23 cellular contexts compared by ENCODE assay signal in the genomic region with DNA sequence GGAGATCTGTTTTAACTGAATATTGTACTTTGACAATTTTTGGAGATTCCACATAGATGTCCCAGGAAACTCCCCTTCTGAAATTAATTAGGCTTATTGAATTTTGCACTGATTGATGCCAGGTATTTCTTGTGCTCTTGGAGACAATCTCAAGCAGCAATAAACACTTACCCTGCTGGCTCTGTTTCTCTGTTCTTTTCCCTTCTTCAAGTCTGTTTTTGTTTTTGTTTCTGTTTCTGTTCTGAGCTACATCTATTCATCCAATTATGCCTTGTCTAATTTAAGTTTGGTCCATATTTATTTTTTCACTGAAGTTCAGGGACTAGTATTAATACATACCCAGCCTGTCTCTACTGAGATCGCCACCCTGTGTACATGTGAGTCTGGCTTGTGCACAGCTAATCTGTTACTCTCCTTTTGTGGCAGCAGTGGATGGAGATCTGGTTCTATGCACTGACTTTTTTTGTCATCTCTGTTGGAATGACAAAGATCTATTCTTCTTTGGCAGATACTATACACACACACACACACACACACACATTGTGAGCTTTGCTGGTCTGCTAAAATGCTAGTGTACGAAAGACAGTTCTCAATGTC. TPM values are rescaled to one million over a fixed set of nuclear protein-coding genes. Genes with fewer than 3 reads are reported as not detected.
DNase-seq lines count a peak whose midpoint lies in the region; ATAC-seq, FAIRE-seq and TF ChIP-seq lines count a peak whose summit lies in the region.
"Had no signal": no experiment of that assay in that cellular context is flagged by ENCODE, and none has a peak within 500 bp of the region (broad histone marks: within the 10 kb centered on the region; RNA-seq: fewer than 3 reads in every experiment).

No MANE protein-coding gene starts in this region.

- peaks cover 17% of the 10 kb centered on the region for H3K9me3 Mint-ChIP-seq in activated CD4-positive, alpha-beta memory T cell treated with anti-CD3 and anti-CD28 coated beads for 36 hours

- 73% methylated on average over 2 of the region's 2 CpGs for WGBS in prostate gland

- H3K36me3 ChIP-seq in OCI-LY7 (ENCODE audit: insufficient read depth, low read length) (no peaks in the 10 kb centered on the region; the same call in 1 of the 2 replicates), prostate gland (no peaks in the 10 kb centered on the region)
- H3K36me3 ChIP-seq: BLaER1 treated with 17β-estradiol and CSF1 and Interleukin-3, amounts not matched to agents 10 nM and 100 nM; pancreas; spleen; stomach; WERI-Rb-1 had no signal

- no peak for TF ChIP-seq CTCF in OCI-LY7 (conservative IDR thresholded peaks at IDR 0.05; ENCODE audit: low read length)
- no peak for TF ChIP-seq CTCF in prostate gland (IDR thresholded peaks at IDR 0.05)

- POLR2A ChIA-PET in OCI-LY7 (lab: Charles Lee): interaction anchor here (0.7 to 1.4 kb wide), 5 partner anchors 9 to 43 kb away, joined by 3 to 6 read pairs (median 3); no protein-coding TSS in a partner anchor
- POLR2A ChIA-PET in activated CD4-positive, alpha-beta memory T cell treated with anti-CD3 and anti-CD28 coated beads for 36 hours (lab: Charles Lee): no interaction called here

- H3K4me1 ChIP-seq in OCI-LY7 (ENCODE audit: insufficient read depth, low read length, poor library complexity, severe bottlenecking): no peaks in the 10 kb centered on the region
- no peaks in the 10 kb centered on the region for H3K4me1 ChIP-seq in prostate gland (replicated peaks)
- H3K4me1 ChIP-seq: BLaER1 treated with 17β-estradiol and CSF1 and Interleukin-3, amounts not matched to agents 10 nM and 100 nM had no signal

- intact Hi-C loops in OCI-LY7 (cut with micrococcal nuclease; ENCODE audit: unreplicated experiment) (no loop called here), prostate gland (cut with DNase I) (no loop called here)
- intact Hi-C loops in activated CD4-positive, alpha-beta memory T cell treated with anti-CD3 and anti-CD28 coated beads for 36 hours (cut with micrococcal nuclease): no loop called here

- H3K27me3 Mint-ChIP-seq in activated CD4-positive, alpha-beta memory T cell treated with anti-CD3 and anti-CD28 coated beads for 36 hours: no peaks in the 10 kb centered on the region
- H3K27me3 Mint-ChIP-seq: activated naive CD4-positive, alpha-beta T cell treated with anti-CD3 and anti-CD28 coated beads, Interleukin-2, amount 10 ng/mL, durations not matched to agents 7 days and 5 days had no signal

- FAIRE-seq in GM18507 (lab: Jason Lieb, UNC): peak; percentile 88
- FAIRE-seq: pancreas had no signal

- no TSS peak for BruUV-seq in OCI-LY7 (replicated peaks; lab: Mats Ljungman, UMichigan)

- H4K20me1 ChIP-seq in OCI-LY7 (ENCODE audit: insufficient read depth, low read length): no peaks in the 10 kb centered on the region
- H4K20me1 ChIP-seq: BLaER1 treated with 17β-estradiol and CSF1 and Interleukin-3, amounts not matched to agents 10 nM and 100 nM had no signal

- H3K9me3 ChIP-seq in OCI-LY7 (ENCODE audit: low read length): peaks cover 32% of the 10 kb centered on the region; the same call in 1 of the 2 replicates
- H3K9me3 ChIP-seq in prostate gland: no peaks in the 10 kb centered on the region

- H3K27ac Mint-ChIP-seq in activated CD4-positive, alpha-beta memory T cell treated with anti-CD3 and anti-CD28 coated beads for 36 hours: no peak overlapping the region
- H3K27ac Mint-ChIP-seq: activated naive CD4-positive, alpha-beta T cell treated with anti-CD3 and anti-CD28 coated beads, Interleukin-2, amount 10 ng/mL, durations not matched to agents 7 days and 5 days; dendritic cell treated with granulocyte-macrophage colony-stimulating factor and Interleukin-4, amounts not matched to agents 40 ng/mL and 50 ng/mL, for 4 days had no signal

- no peak for DNase-seq in GM18507 (ENCODE audit: extremely low spot score, insufficient read length, low read depth)
- no peak for DNase-seq in OCI-LY7 (ENCODE audit: low spot score)
- DNase-seq in prostate gland (ENCODE audit: low spot score): no peak
- DNase-seq in NCI-H2081 treated with DMSO at 0.1 percent for 48 hours (lab: John Stamatoyannopoulos, UW): no peak
- DNase-seq in activated CD4-positive, alpha-beta memory T cell treated with anti-CD3 and anti-CD28 coated beads for 36 hours: no peak
- no peak for DNase-seq in hepatic stellate cell (ENCODE audit: low spot score)
- no peak for DNase-seq in SIG-M5 treated with dmso at 0.1 percent for 504 hours (lab: John Stamatoyannopoulos, UW; ENCODE audit: unreplicated experiment)
- DNase-seq: activated naive CD4-positive, alpha-beta T cell treated with anti-CD3 and anti-CD28 coated beads, Interleukin-2, amount 10 ng/mL, durations not matched to agents 7 days and 5 days; DMS53; hippocampal formation; KBM-7; left cardiac atrium; NCI-H446 treated with DMSO at 0.1 percent for 48 hours; OCI-M1; pancreas; spleen; stomach; WERI-Rb-1 had no signal

- no peaks in the 10 kb centered on the region for H3K27me3 ChIP-seq in prostate gland (replicated peaks; ENCODE audit: insufficient read depth)
- H3K27me3 ChIP-seq: BLaER1 treated with 17β-estradiol and CSF1 and Interleukin-3, amounts not matched to agents 10 nM and 100 nM; pancreas; spleen; stomach had no signal

- H3K4me3 ChIP-seq in OCI-LY7 (ENCODE audit: low read depth, low read length, poor library complexity, severe bottlenecking) (no peak overlapping the region), prostate gland (no peak overlapping the region)
- H3K4me3 ChIP-seq: BLaER1 treated with 17β-estradiol and CSF1 and Interleukin-3, amounts not matched to agents 10 nM and 100 nM; pancreas; spleen; stomach had no signal

- ATAC-seq in GM21786 (IDR thresholded peaks at IDR 0.05; ENCODE audit: unreplicated experiment): peak; percentile 47
- ATAC-seq: left cardiac atrium, SK-N-SH treated with all-trans-retinoic acid at 6 μM for 48 hours had no signal

- no peaks in the 10 kb centered on the region for H3K79me2 ChIP-seq in OCI-LY7 (ENCODE audit: insufficient read depth, low read depth, low read length)

- CTCF ChIA-PET in OCI-LY7 (lab: Charles Lee; ENCODE audit: unreplicated experiment): no interaction called here
- CTCF ChIA-PET in activated CD4-positive, alpha-beta memory T cell treated with anti-CD3 and anti-CD28 coated beads for 36 hours (lab: Charles Lee): interaction anchor here (1.1 kb wide), 1 partner anchor 45 kb away, joined by 3 read pairs; no protein-coding TSS in a partner anchor

- H3K4me2 ChIP-seq in OCI-LY7 (ENCODE audit: low read length): no peak overlapping the region
- H3K4me2 ChIP-seq: BLaER1 treated with 17β-estradiol and CSF1 and Interleukin-3, amounts not matched to agents 10 nM and 100 nM had no signal

- H3K36me3 Mint-ChIP-seq in activated CD4-positive, alpha-beta memory T cell treated with anti-CD3 and anti-CD28 coated beads for 36 hours: peaks cover 2% of the 10 kb centered on the region
- H3K36me3 Mint-ChIP-seq: activated naive CD4-positive, alpha-beta T cell treated with anti-CD3 and anti-CD28 coated beads, Interleukin-2, amount 10 ng/mL, durations not matched to agents 7 days and 5 days had no signal

- no peaks in the 10 kb centered on the region for H3K9me2 ChIP-seq in OCI-LY7 (ENCODE audit: insufficient read depth, low read length)

- H3K27ac ChIP-seq in OCI-LY7 (ENCODE audit: low read depth, low read length, poor library complexity, severe bottlenecking) (no peak overlapping the region), prostate gland (peak overlapping the region; percentile 44 to 50)
- H3K27ac ChIP-seq: BLaER1 treated with 17β-estradiol and CSF1 and Interleukin-3, amounts not matched to agents 10 nM and 100 nM; stomach; WERI-Rb-1 had no signal

- peaks cover 5% of the 10 kb centered on the region for H3K4me1 Mint-ChIP-seq in activated CD4-positive, alpha-beta memory T cell treated with anti-CD3 and anti-CD28 coated beads for 36 hours (ENCODE audit: low read depth)

- peak overlapping the region; percentile 1; the same call in 1 of the 2 replicates for H2AFZ ChIP-seq in OCI-LY7 (ENCODE audit: low read length)

- H3K4me3 Mint-ChIP-seq in activated CD4-positive, alpha-beta memory T cell treated with anti-CD3 and anti-CD28 coated beads for 36 hours: no peak overlapping the region
- H3K4me3 Mint-ChIP-seq: activated naive CD4-positive, alpha-beta T cell treated with anti-CD3 and anti-CD28 coated beads, Interleukin-2, amount 10 ng/mL, durations not matched to agents 7 days and 5 days; dendritic cell treated with granulocyte-macrophage colony-stimulating factor and Interleukin-4, amounts not matched to agents 40 ng/mL and 50 ng/mL, for 4 days had no signal

- no peak for TF ChIP-seq POLR2A in prostate gland (IDR thresholded peaks at IDR 0.05)

RNA-seq across cellular contexts. Expression of a gene that starts 51.9 kb away (rescaled TPM):
- not detected in 2 replicates for total RNA-seq in OCI-LY7 (2014; rRNA removed; shearing (Covaris generic))
- total RNA-seq in OCI-LY7 (2022): not detected in 2 replicates
- total RNA-seq in prostate gland: not detected
- total RNA-seq in activated CD4-positive, alpha-beta memory T cell treated with anti-CD3 and anti-CD28 coated beads for 36 hours: not detected
- total RNA-seq: fibroblast of lung, left cardiac atrium, stomach had no signal
